Comparison of ENCODE assay signal across 14 cellular contexts in the genomic region with DNA sequence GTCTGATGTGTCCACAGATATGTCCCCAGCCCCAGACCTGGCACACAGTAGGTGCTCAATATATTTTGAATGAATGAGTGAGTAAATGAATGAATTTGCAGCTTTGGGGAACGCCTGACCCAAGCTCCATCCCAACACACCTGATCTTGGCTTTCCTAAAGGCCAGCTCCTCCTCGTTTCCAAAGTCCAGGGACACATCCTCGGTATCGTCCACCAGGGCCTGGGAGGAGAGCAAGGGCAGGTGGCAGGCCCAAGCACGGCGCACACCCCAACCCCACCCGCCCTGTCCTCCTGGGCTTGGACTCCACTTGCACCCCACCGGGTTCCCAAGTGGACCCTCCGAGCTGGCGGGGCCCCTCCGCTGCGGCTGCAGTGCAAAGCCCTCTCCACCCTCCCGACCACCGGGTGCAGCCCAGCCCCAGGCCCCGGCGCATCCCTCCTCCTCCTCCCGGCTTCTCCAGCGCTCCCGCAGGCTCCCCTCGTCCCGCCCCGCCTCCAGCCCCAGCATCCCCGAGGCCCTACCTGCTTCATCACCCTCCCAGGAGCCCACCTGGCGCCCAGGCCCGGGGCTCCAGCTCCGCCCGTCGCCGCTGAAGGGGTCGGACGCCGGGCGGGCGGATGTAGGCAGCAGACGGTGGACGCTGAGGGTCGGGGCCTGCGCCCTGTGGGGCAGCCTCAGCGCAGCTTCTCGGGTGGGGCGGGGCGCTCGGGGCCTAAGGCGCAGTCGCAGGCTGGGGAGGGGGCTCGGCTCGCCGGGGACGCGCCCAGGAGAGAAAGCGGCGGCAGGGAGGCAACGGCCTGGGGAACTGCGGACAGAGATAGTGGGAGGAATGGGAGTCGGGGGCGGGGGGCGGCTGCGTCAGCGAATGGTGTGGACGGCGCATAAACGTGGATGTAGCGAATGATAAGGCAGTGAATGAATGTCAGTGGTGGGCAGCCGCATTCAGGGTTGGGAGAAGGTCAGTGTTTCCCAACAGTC. TPM values are rescaled to one million over a fixed set of nuclear protein-coding genes. Genes with fewer than 3 reads are reported as not detected.
A peak's percentile ranks its signal among the peaks of the same experiment; 100 is the strongest.
DNase-seq lines count a peak whose midpoint lies in the region; ATAC-seq and TF ChIP-seq lines count a peak whose summit lies in the region.
"Had no signal": no experiment of that assay in that cellular context is flagged by ENCODE, and none has a peak within 500 bp of the region (broad histone marks: within the 10 kb centered on the region; RNA-seq: fewer than 3 reads in every experiment).

A gene (minus strand): TSS at position 832 of the 979 bp plus-strand sequence. CDS start 301 bp downstream, at position 531.

- H3K27me3 Mint-ChIP-seq in H9 (ENCODE audit: low read depth), result peaks cover 6% of the 10 kb centered on the region
- peaks cover 8% of the 10 kb centered on the region for H3K27me3 Mint-ChIP-seq in activated T-helper 2 cell treated with anti-CD3 and anti-CD28 coated beads, Interferon-gamma antibody, Interleukin-2, Interleukin-4, amounts not matched to agents 10 μg/mL and 5 μg/mL and 100 μg/mL, durations not matched to agents 14 hours and 24 hours and 36 hours (ENCODE audit: low read depth)
- H3K27me3 Mint-ChIP-seq: central memory CD8-positive, alpha-beta T cell had no signal

- no peak within 1 kb of the TSS for H2BK5ac ChIP-seq in H9 (ENCODE audit: insufficient read length, low read length)

- H3K36me3 Mint-ChIP-seq in H9 (ENCODE audit: insufficient read depth in 1 of 3, low read depth in 3 of 3), result no peaks in the 10 kb centered on the region; a peak in 1 of 7 replicates
- H3K36me3 Mint-ChIP-seq in activated T-helper 2 cell treated with anti-CD3 and anti-CD28 coated beads, Interferon-gamma antibody, Interleukin-2, Interleukin-4, amounts not matched to agents 10 μg/mL and 5 μg/mL and 100 μg/mL, durations not matched to agents 14 hours and 24 hours and 36 hours (ENCODE audit: low read depth), result no peaks in the 10 kb centered on the region

- no peaks in the 10 kb centered on the region for H3K9me3 Mint-ChIP-seq in H9
- H3K9me3 Mint-ChIP-seq in activated T-helper 2 cell treated with anti-CD3 and anti-CD28 coated beads, Interferon-gamma antibody, Interleukin-2, Interleukin-4, amounts not matched to agents 10 μg/mL and 5 μg/mL and 100 μg/mL, durations not matched to agents 14 hours and 24 hours and 36 hours, result no peaks in the 10 kb centered on the region
- H3K9me3 Mint-ChIP-seq: central memory CD8-positive, alpha-beta T cell had no signal

- no peaks in the 10 kb centered on the region for H3K9me3 ChIP-seq in H9 (ENCODE audit: control insufficient read depth, low read depth, low read length)
- H3K9me3 ChIP-seq in iPS-18c (ENCODE audit: control insufficient read depth, insufficient read depth, low read length), result no peaks in the 10 kb centered on the region
- H3K9me3 ChIP-seq: gastrocnemius medialis, thyroid gland had no signal

- no peak within 1 kb of the TSS for H4K8ac ChIP-seq in H9 (replicated peaks; ENCODE audit: insufficient read length, low read depth, low read length)

- H4K20me1 ChIP-seq in H9 (ENCODE audit: control insufficient read depth, insufficient read depth, insufficient read length), result no peaks in the 10 kb centered on the region

- ATAC-seq in HG03175 (IDR thresholded peaks at IDR 0.05; ENCODE audit: unreplicated experiment), result no peak
- ATAC-seq: gastrocnemius medialis had no signal

- H3K18ac ChIP-seq in H9 (ENCODE audit: insufficient read length, low read depth, low read length), result no peak within 1 kb of the TSS

- no peak within 1 kb of the TSS for H2AK5ac ChIP-seq in H9 (ENCODE audit: insufficient read length, low read length)

- no peaks in the 10 kb centered on the region for H3K36me3 ChIP-seq in rectal smooth muscle tissue (ENCODE audit: control insufficient read depth, insufficient read depth, low read length)
- H3K36me3 ChIP-seq: gastrocnemius medialis, thyroid gland had no signal

- no peak within 1 kb of the TSS for H3K23ac ChIP-seq in H9 (ENCODE audit: insufficient read length, low read depth, low read length)

- peak; percentile 63 for DNase-seq in H9
- DNase-seq in cerebellum (ENCODE audit: low spot score), result peak; percentile 41
- DNase-seq in stimulated activated CD4-positive, alpha-beta T cell treated with anti-CD3 and anti-CD28 coated beads, Interleukin-1b, Interleukin-23, amount 100 ng/mL, for 48 hours, result no peak
- DNase-seq in stimulated activated CD8-positive, alpha-beta memory T cell treated with anti-CD3 and anti-CD28 coated beads, Interleukin-4, amount 100 ng/mL, for 48 hours, result no peak
- no peak for DNase-seq in activated T-helper 2 cell treated with anti-CD3 and anti-CD28 coated beads, Interferon-gamma antibody, Interleukin-2, Interleukin-4, amounts not matched to agents 10 μg/mL and 5 μg/mL and 100 μg/mL, durations not matched to agents 14 hours and 24 hours and 36 hours (ENCODE audit: low spot score)
- DNase-seq: AML-193; gastrocnemius medialis; NCI-H1048; stimulated activated CD4-positive, alpha-beta T cell treated with anti-CD3 and anti-CD28 coated beads, Interleukin-2, amount 100 ng/mL, for 48 hours; thyroid gland had no signal

- no peak within 1 kb of the TSS for H2BK15ac ChIP-seq in H9 (ENCODE audit: low read depth, low read length)

- H3K79me1 ChIP-seq in H9 (ENCODE audit: insufficient read depth, low read depth, low read length, poor library complexity, severe bottlenecking), result no peaks in the 10 kb centered on the region

- H2BK20ac ChIP-seq in H9 (ENCODE audit: low read depth, low read length, poor library complexity, severe bottlenecking), result no peak within 1 kb of the TSS

- no peak within 1 kb of the TSS for H3T11ph ChIP-seq in H9 (ENCODE audit: low read length)

- no peak within 1 kb of the TSS for H3K27ac ChIP-seq in H9 (ENCODE audit: insufficient read length, low read depth, low read length)
- H3K27ac ChIP-seq in rectal smooth muscle tissue (ENCODE audit: low read depth, low read length), result no peak within 1 kb of the TSS
- H3K27ac ChIP-seq: gastrocnemius medialis, thyroid gland had no signal

- H4K5ac ChIP-seq in H9 (ENCODE audit: insufficient read length, low read depth, low read length), result no peak within 1 kb of the TSS

- peaks cover 4 to 13% of the 10 kb centered on the region in 2 experiments for H3K4me1 Mint-ChIP-seq in H9
- peaks cover 3% of the 10 kb centered on the region for H3K4me1 Mint-ChIP-seq in activated T-helper 2 cell treated with anti-CD3 and anti-CD28 coated beads, Interferon-gamma antibody, Interleukin-2, Interleukin-4, amounts not matched to agents 10 μg/mL and 5 μg/mL and 100 μg/mL, durations not matched to agents 14 hours and 24 hours and 36 hours (ENCODE audit: low read depth)

- no peak within 1 kb of the TSS for H3K4ac ChIP-seq in H9 (ENCODE audit: low read depth, low read length)

- no peaks in the 10 kb centered on the region for H3K4me1 ChIP-seq in H9 (ENCODE audit: insufficient read depth, low read length)
- no peaks in the 10 kb centered on the region for H3K4me1 ChIP-seq in rectal smooth muscle tissue (ENCODE audit: control insufficient read depth, insufficient read depth, low read length)
- H3K4me1 ChIP-seq: gastrocnemius medialis, thyroid gland had no signal

- no peaks in the 10 kb centered on the region for H3K27me3 ChIP-seq in H9 (ENCODE audit: insufficient read depth, low read length)
- H3K27me3 ChIP-seq in rectal smooth muscle tissue (ENCODE audit: control insufficient read depth, insufficient read depth, low read length), result no peaks in the 10 kb centered on the region
- H3K27me3 ChIP-seq: gastrocnemius medialis, thyroid gland had no signal

- no peak within 1 kb of the TSS for H3K56ac ChIP-seq in H9 (ENCODE audit: insufficient read length, low read depth, low read length)

- TF ChIP-seq CTCF in H9 (conservative IDR thresholded peaks at IDR 0.05), result no peak

- WGBS in H9 (ENCODE audit: extremely low coverage, insufficient read length, low lambda C conversion rate), result no CpG with 5 or more reads among the region's 64 CpGs

- no peak within 1 kb of the TSS for H4K91ac ChIP-seq in H9 (ENCODE audit: insufficient read length, low read depth, low read length)

- H3K4me3 Mint-ChIP-seq in H9, result peak within 1 kb of the TSS; percentile 73 to 84
- no peak within 1 kb of the TSS for H3K4me3 Mint-ChIP-seq in activated T-helper 2 cell treated with anti-CD3 and anti-CD28 coated beads, Interferon-gamma antibody, Interleukin-2, Interleukin-4, amounts not matched to agents 10 μg/mL and 5 μg/mL and 100 μg/mL, durations not matched to agents 14 hours and 24 hours and 36 hours (ENCODE audit: low read depth)
- H3K4me3 Mint-ChIP-seq: central memory CD8-positive, alpha-beta T cell had no signal

- intact Hi-C loops in activated T-helper 2 cell treated with anti-CD3 and anti-CD28 coated beads, Interferon-gamma antibody, Interleukin-2, Interleukin-4, amounts not matched to agents 10 μg/mL and 5 μg/mL and 100 μg/mL, durations not matched to agents 14 hours and 24 hours and 36 hours (cut with micrococcal nuclease), result loop anchor here (10.0 kb wide), 1 partner anchor 97 kb away; no protein-coding TSS in a partner anchor

- peak within 1 kb of the TSS; percentile 47 for H3K4me2 ChIP-seq in H9 (ENCODE audit: insufficient read depth, insufficient read length, low read length)

- no peak within 1 kb of the TSS for H2AFZ ChIP-seq in H9 (ENCODE audit: low read length)

- H3K79me2 ChIP-seq in H9 (ENCODE audit: insufficient read depth, low read length), result no peaks in the 10 kb centered on the region; the same call in 1 of the 2 replicates

- H3K23me2 ChIP-seq in H9 (ENCODE audit: insufficient read length, low read depth, low read length, poor library complexity, severe bottlenecking), result peaks cover 5% of the 10 kb centered on the region

- H3K4me3 ChIP-seq in iPS-18c (ENCODE audit: insufficient read depth, low read depth, low read length) (peak within 1 kb of the TSS; percentile 64), rectal smooth muscle tissue (ENCODE audit: low read length) (peak within 1 kb of the TSS; percentile 10)
- H3K4me3 ChIP-seq: gastrocnemius medialis, thyroid gland had no signal

- H2BK120ac ChIP-seq in H9 (ENCODE audit: low read depth, low read length, poor library complexity, severe bottlenecking), result no peak within 1 kb of the TSS

- H3K27ac Mint-ChIP-seq in H9, result no peak within 1 kb of the TSS; a peak in 1 of 7 replicates
- H3K27ac Mint-ChIP-seq in activated T-helper 2 cell treated with anti-CD3 and anti-CD28 coated beads, Interferon-gamma antibody, Interleukin-2, Interleukin-4, amounts not matched to agents 10 μg/mL and 5 μg/mL and 100 μg/mL, durations not matched to agents 14 hours and 24 hours and 36 hours, result no peak within 1 kb of the TSS

- no peak within 1 kb of the TSS for H2BK12ac ChIP-seq in H9 (ENCODE audit: insufficient read length, low read depth, low read length)

- peak within 1 kb of the TSS; percentile 8; the same call in 1 of the 2 replicates for H3K14ac ChIP-seq in H9 (ENCODE audit: insufficient read depth, low read length)

- H3K9ac ChIP-seq in H9 (ENCODE audit: extremely low read depth, insufficient read length, low read length) (no peak within 1 kb of the TSS), rectal smooth muscle tissue (ENCODE audit: low read length) (no peak within 1 kb of the TSS)

RNA-seq across cellular contexts. Expression of the gene that starts here (rescaled TPM):
- total RNA-seq in H9 (2021) (3.0 and 3.1 TPM in 2 replicates), cerebellum (12.2 TPM)
- 0.05 TPM in 1 of 2 replicates, not detected in the other for total RNA-seq in activated T-helper 2 cell treated with anti-CD3 and anti-CD28 coated beads, Interferon-gamma antibody, Interleukin-2, Interleukin-4, amounts not matched to agents 10 μg/mL and 5 μg/mL and 100 μg/mL, durations not matched to agents 14 hours and 24 hours and 36 hours
- total RNA-seq: gastrocnemius medialis had no signal

Comparison
In these comparisons a context has a peak if more than half of its experiments do, and no peak if none do; other contexts are left out.
1. DNase-seq: peak in H9 (single experiment) and cerebellum (single experiment); none in stimulated activated CD4-positive, alpha-beta T cell treated with anti-CD3 and anti-CD28 coated beads, Interleukin-1b, Interleukin-23, amount 100 ng/mL, for 48 hours (single experiment), stimulated activated CD8-positive, alpha-beta memory T cell treated with anti-CD3 and anti-CD28 coated beads, Interleukin-4, amount 100 ng/mL, for 48 hours (single experiment) and activated T-helper 2 cell treated with anti-CD3 and anti-CD28 coated beads, Interferon-gamma antibody, Interleukin-2, Interleukin-4, amounts not matched to agents 10 μg/mL and 5 μg/mL and 100 μg/mL, durations not matched to agents 14 hours and 24 hours and 36 hours (single experiment).